ENCODE assay signal across 20 cellular contexts in genomic region chr3:27559381-27559780, GRCh38.
DNase-seq lines count a peak whose midpoint lies in the region; ATAC-seq and TF ChIP-seq lines count a peak whose summit lies in the region.
"Had no signal": no experiment of that assay in that cellular context is flagged by ENCODE, and none has a peak within 500 bp of the region (broad histone marks: within the 10 kb centered on the region; RNA-seq: fewer than 3 reads in every experiment).

No MANE protein-coding gene starts in this region.

- H3K36me3 Mint-ChIP-seq in osteocyte (ENCODE audit: unreplicated experiment): no peaks in the 10 kb centered on the region
- H3K36me3 Mint-ChIP-seq: CD8-positive, alpha-beta memory T cell had no signal

- peak overlapping the region; percentile 79 for H3K27ac Mint-ChIP-seq in osteocyte (ENCODE audit: unreplicated experiment)
- H3K27ac Mint-ChIP-seq: CD8-positive, alpha-beta memory T cell had no signal

- intact Hi-C loops in left ventricle myocardium inferior (cut with micrococcal nuclease) (no loop called here), aorta (cut with DNase I) (no loop called here), PC-9 (cut with micrococcal nuclease; ENCODE audit: unreplicated experiment) (no loop called here)

- H3F3A ChIP-seq in PC-9 (ENCODE audit: insufficient read depth, low read depth): no peaks in the 10 kb centered on the region

- POLR2A ChIA-PET in PC-9 (lab: Charles Lee; ENCODE audit: unreplicated experiment): no interaction called here

- H3K9me3 ChIP-seq in right atrium auricular region: no peaks in the 10 kb centered on the region
- no peaks in the 10 kb centered on the region for H3K9me3 ChIP-seq in left ventricle myocardium inferior (replicated peaks)
- no peaks in the 10 kb centered on the region for H3K9me3 ChIP-seq in aorta (ENCODE audit: control insufficient read depth, low read length)
- H3K9me3 ChIP-seq in PC-9 (ENCODE audit: insufficient read depth, low read depth): no peaks in the 10 kb centered on the region
- H3K9me3 ChIP-seq: Peyer's patch had no signal

- H3K27me3 ChIP-seq in right atrium auricular region (no peaks in the 10 kb centered on the region), left ventricle myocardium inferior (ENCODE audit: low read depth) (no peaks in the 10 kb centered on the region), aorta (ENCODE audit: control insufficient read depth in 1 of 2, insufficient read depth in 2 of 2, low read length in 1 of 2) (no peaks in the 10 kb centered on the region), PC-9 (ENCODE audit: insufficient read depth, low read depth) (no peaks in the 10 kb centered on the region)
- H3K27me3 ChIP-seq: Peyer's patch had no signal

- BruUV-seq in PC-9 (replicated peaks; lab: Mats Ljungman, UMichigan): no TSS peak

- no peak overlapping the region for H3K4me3 ChIP-seq in right atrium auricular region
- H3K4me3 ChIP-seq in left ventricle myocardium inferior: no peak overlapping the region
- H3K4me3 ChIP-seq in aorta (ENCODE audit: low read length in 2 of 2): no peak overlapping the region
- no peak overlapping the region for H3K4me3 ChIP-seq in PC-9
- H3K4me3 ChIP-seq: Peyer's patch had no signal

- H3K36me3 ChIP-seq in right atrium auricular region (no peaks in the 10 kb centered on the region), left ventricle myocardium inferior (no peaks in the 10 kb centered on the region), aorta (ENCODE audit: control insufficient read depth in 1 of 2, insufficient read depth in 2 of 2, low read length in 1 of 2) (no peaks in the 10 kb centered on the region), PC-9 (ENCODE audit: low read depth) (no peaks in the 10 kb centered on the region)
- H3K36me3 ChIP-seq: Peyer's patch had no signal

- CTCF ChIA-PET in PC-9 (lab: Charles Lee): no interaction called here

- no peaks in the 10 kb centered on the region for H3K27me3 Mint-ChIP-seq in osteocyte (ENCODE audit: unreplicated experiment)
- H3K27me3 Mint-ChIP-seq: CD8-positive, alpha-beta memory T cell had no signal

- DNase-seq in right atrium auricular region (ENCODE audit: low spot score) (no peak), left ventricle myocardium inferior (no peak), epithelial cell of prostate (ENCODE audit: low read depth, low spot score) (no peak), osteocyte (ENCODE audit: extremely low spot score, unreplicated experiment) (no peak), aorta (no peak), GF-D8 (lab: John Stamatoyannopoulos, UW) (no peak), PC-9 (no peak)
- DNase-seq: CD8-positive, alpha-beta memory T cell; DMS53; GDM1; NCI-H1105; NCI-H2029 treated with DMSO at 0.1 percent for 48 hours; NCI-H524; NCI-H774; NK-92 treated with Interleukin-12 subunit alpha and Interleukin-12 subunit beta, amount 100 ng/mL, for 24 hours; Peyer's patch had no signal

- no peaks in the 10 kb centered on the region for H3K9me3 Mint-ChIP-seq in osteocyte (ENCODE audit: unreplicated experiment)
- H3K9me3 Mint-ChIP-seq: CD8-positive, alpha-beta memory T cell had no signal

- H2AFZ ChIP-seq in PC-9: no peak overlapping the region

- no peak for ATAC-seq in aorta (ENCODE audit: low FRiP score)
- no peak for ATAC-seq in GM21526 (IDR thresholded peaks at IDR 0.05; ENCODE audit: low FRiP score, unreplicated experiment)

- no peaks in the 10 kb centered on the region for H3K79me2 ChIP-seq in PC-9 (ENCODE audit: low read depth)

- H3K4me1 ChIP-seq in right atrium auricular region (peaks cover 0 to 9% of the 10 kb centered on the region in 2 donors), left ventricle myocardium inferior (peaks cover 14% of the 10 kb centered on the region), aorta (ENCODE audit: control insufficient read depth in 1 of 2, insufficient read depth in 2 of 2, low read length in 2 of 2) (peaks cover 3 to 11% of the 10 kb centered on the region in 2 donors), PC-9 (replicated peaks; ENCODE audit: insufficient read depth) (no peaks in the 10 kb centered on the region)

- no peak overlapping the region for H3K4me2 ChIP-seq in PC-9
- H3K4me2 ChIP-seq: KMS-11 had no signal

- no peaks in the 10 kb centered on the region for H4K20me1 ChIP-seq in PC-9 (ENCODE audit: insufficient read depth)

- H3K4me3 Mint-ChIP-seq in osteocyte (ENCODE audit: unreplicated experiment): no peak overlapping the region
- H3K4me3 Mint-ChIP-seq: CD8-positive, alpha-beta memory T cell had no signal

- TF ChIP-seq CTCF in right atrium auricular region (IDR thresholded peaks at IDR 0.05): no peak
- no peak for TF ChIP-seq CTCF in left ventricle myocardium inferior (IDR thresholded peaks at IDR 0.05; ENCODE audit: borderline replicate concordance)
- TF ChIP-seq CTCF in osteocyte (IDR thresholded peaks at IDR 0.05): no peak
- no peak for TF ChIP-seq CTCF in PC-9 (conservative IDR thresholded peaks at IDR 0.05)

- no peaks in the 10 kb centered on the region for H3K9me2 ChIP-seq in PC-9 (ENCODE audit: insufficient read depth)

- peaks cover 40% of the 10 kb centered on the region for H3K4me1 Mint-ChIP-seq in osteocyte (ENCODE audit: unreplicated experiment)
- H3K4me1 Mint-ChIP-seq: CD8-positive, alpha-beta memory T cell had no signal

- H3K27ac ChIP-seq in right atrium auricular region (peak overlapping the region; percentile 23 to 27), left ventricle myocardium inferior (replicated peaks) (no peak overlapping the region), epithelial cell of prostate (peak overlapping the region; percentile 22), aorta (ENCODE audit: low read depth in 1 of 2, low read length in 2 of 2) (peak overlapping the region; percentile 26 to 67), PC-9 (no peak overlapping the region)
- H3K27ac ChIP-seq: C4-2B, HL-60, KMS-11 had no signal

Comparison
In these comparisons a context has a peak if more than half of its experiments do, and no peak if none do; other contexts are left out.
1. H3K27ac ChIP-seq: peak in right atrium auricular region (2 of 2), epithelial cell of prostate (single experiment) and aorta (2 of 2); none in left ventricle myocardium inferior (single experiment) and PC-9 (single experiment).